ENCODE assay signal across 8 cellular contexts in genomic region chr1:46533179-46533864, GRCh38. TPM values are rescaled to one million over a fixed set of nuclear protein-coding genes. Genes with fewer than 3 reads are reported as not detected.
DNase-seq lines count a peak whose midpoint lies in the region; ATAC-seq and TF ChIP-seq lines count a peak whose summit lies in the region.

No MANE protein-coding gene starts in this region.

- peak overlapping the region; percentile 40; the same call in 1 of the 2 replicates for H3K4me2 ChIP-seq in PC-9

- no peaks in the 10 kb centered on the region for H3K36me3 ChIP-seq in PC-9 (ENCODE audit: low read depth)

- POLR2A ChIA-PET in PC-9 (lab: Charles Lee; ENCODE audit: unreplicated experiment): no interaction called here

- CTCF ChIA-PET in PC-9 (lab: Charles Lee): interaction anchor here (0.5 to 1.1 kb wide), 2 partner anchors 186 to 192 kb away, joined by 3 to 14 read pairs; no protein-coding TSS in a partner anchor

- H2AFZ ChIP-seq in PC-9: no peak overlapping the region

- H3K4me1 ChIP-seq in PC-9 (replicated peaks; ENCODE audit: insufficient read depth): peaks cover 11% of the 10 kb centered on the region

- H3K27me3 ChIP-seq in PC-9 (ENCODE audit: insufficient read depth, low read depth): peaks cover 7% of the 10 kb centered on the region

- no peaks in the 10 kb centered on the region for H4K20me1 ChIP-seq in PC-9 (ENCODE audit: insufficient read depth)

- DNase-seq in GM12865 (ENCODE audit: low read depth) (peak; percentile 33), PC-9 (peak in 1 of 2 experiments; percentile 34), Right ventricle myocardium superior (peak; percentile 66), putamen (ENCODE audit: low spot score) (peak; percentile 22)
- peak; percentile 60 for DNase-seq in activated naive CD4-positive, alpha-beta T cell treated with anti-CD3 and anti-CD28 coated beads, Interleukin-2, amount 50 U/mL, for 16 hours

- no peak overlapping the region; the same call in 1 of the 2 replicates for H3K4me3 ChIP-seq in GM12865 (ENCODE audit: low read depth, low read length)
- H3K4me3 ChIP-seq in PC-9: no peak overlapping the region; the same call in 1 of the 2 replicates

- H3K9me2 ChIP-seq in PC-9 (ENCODE audit: insufficient read depth): no peaks in the 10 kb centered on the region

- intact Hi-C loops in PC-9 (cut with micrococcal nuclease; ENCODE audit: unreplicated experiment): loop anchor here (2.0 to 5.0 kb wide), 2 partner anchors 469 to 641 kb away; no protein-coding TSS in a partner anchor
- intact Hi-C loops in Right ventricle myocardium superior (cut with DNase I): loop anchor here (10.0 kb wide), 1 partner anchor 191 kb away; no protein-coding TSS in a partner anchor

- no peaks in the 10 kb centered on the region for H3F3A ChIP-seq in PC-9 (ENCODE audit: insufficient read depth, low read depth)

- H3K27ac ChIP-seq in PC-9: no peak overlapping the region

- TF ChIP-seq CTCF in GM12865 (IDR thresholded peaks at IDR 0.05; ENCODE audit: insufficient read depth, low read depth, low read length, missing control alignments) (no peak), PC-9 (conservative IDR thresholded peaks at IDR 0.05) (no peak)

- no peaks in the 10 kb centered on the region for H3K9me3 ChIP-seq in PC-9 (ENCODE audit: insufficient read depth, low read depth)

- no peaks in the 10 kb centered on the region for H3K79me2 ChIP-seq in PC-9 (ENCODE audit: low read depth)

- no TSS peak for BruUV-seq in PC-9 (replicated peaks; lab: Mats Ljungman, UMichigan)

- peak; percentile 42 for ATAC-seq in Right ventricle myocardium superior (ENCODE audit: poor library complexity)
- ATAC-seq in HG02588 (IDR thresholded peaks at IDR 0.05; ENCODE audit: unreplicated experiment): no peak
- no peak for ATAC-seq in GM21619 (IDR thresholded peaks at IDR 0.05; ENCODE audit: unreplicated experiment)
- no peak for ATAC-seq in HG02571 (IDR thresholded peaks at IDR 0.05; ENCODE audit: unreplicated experiment)

RNA-seq across cellular contexts. Expression of gene KNCN, which starts 18.1 kb away (rescaled TPM):
- total RNA-seq in PC-9 (2021) (not detected in 2 replicates), Right ventricle myocardium superior (not detected)

RNA-seq across cellular contexts. Expression of gene DMBX1, which starts 43.7 kb away (rescaled TPM):
- total RNA-seq in PC-9 (2021) (0.79 and 1.0 TPM in 2 replicates), Right ventricle myocardium superior (not detected)
